In genomic region chr22:29609139-29609538, GRCh38 we compare ENCODE assay signal across 15 cellular contexts. TPM values are rescaled to one million over a fixed set of nuclear protein-coding genes. Genes with fewer than 3 reads are reported as not detected.
A peak's percentile ranks its signal among the peaks of the same experiment; 100 is the strongest.
DNase-seq lines count a peak whose midpoint lies in the region; ATAC-seq, FAIRE-seq and TF ChIP-seq lines count a peak whose summit lies in the region.
"Had no signal": no experiment of that assay in that cellular context is flagged by ENCODE, and none has a peak within 500 bp of the region (broad histone marks: within the 10 kb centered on the region; RNA-seq: fewer than 3 reads in every experiment).

No MANE protein-coding gene starts in this region.

- no peak overlapping the region for H3K4ac ChIP-seq in H9 (ENCODE audit: low read depth, low read length)
- no peak overlapping the region for H3K4ac ChIP-seq in mesenchymal stem cell (ENCODE audit: low read depth in 1 of 2, low read length in 2 of 2)

- H3K23ac ChIP-seq in H9 (ENCODE audit: insufficient read length, low read depth, low read length): no peak overlapping the region
- H3K23ac ChIP-seq in mesenchymal stem cell (ENCODE audit: low read length in 2 of 2): no peak overlapping the region

- no peak overlapping the region for H2BK20ac ChIP-seq in H9 (ENCODE audit: low read depth, low read length, poor library complexity, severe bottlenecking)

- H2BK15ac ChIP-seq in H9 (ENCODE audit: low read depth, low read length): no peak overlapping the region
- no peak overlapping the region for H2BK15ac ChIP-seq in mesenchymal stem cell (ENCODE audit: low read depth, poor library complexity, severe bottlenecking)

- H3K79me2 ChIP-seq in H9 (ENCODE audit: insufficient read depth, low read length): peaks cover 4% of the 10 kb centered on the region; the same call in 1 of the 2 replicates
- peaks cover 100% of the 10 kb centered on the region for H3K79me2 ChIP-seq in astrocyte (ENCODE audit: insufficient read depth, low read length)

- H3K27ac ChIP-seq in A673 (ENCODE audit: low read depth, low read length, poor library complexity, severe bottlenecking) (no peak overlapping the region), H9 (ENCODE audit: insufficient read length, low read depth, low read length) (no peak overlapping the region), astrocyte (ENCODE audit: low read depth, low read length) (no peak overlapping the region), mesenchymal stem cell (ENCODE audit: low read length, poor library complexity, severe bottlenecking) (no peak overlapping the region)
- H3K27ac ChIP-seq: BLaER1 treated with 17β-estradiol and CSF1 and Interleukin-3, amounts not matched to agents 10 nM and 100 nM; parathyroid adenoma; vagina had no signal

- DNase-seq in A673 (ENCODE audit: low spot score) (no peak), H9 (no peak), astrocyte (ENCODE audit: low read depth) (no peak), iPS-NIHi11 (ENCODE audit: low spot score) (peak; percentile 47), mesenchymal stem cell (no peak), head of caudate nucleus (no peak)
- DNase-seq: activated CD4-positive, alpha-beta memory T cell treated with anti-CD3 and anti-CD28 coated beads for 36 hours; activated naive CD4-positive, alpha-beta T cell treated with Interleukin-2 at 50 U/mL for 16 hours; T-helper 1 cell had no signal

- BruUV-seq in A673 (replicated peaks; lab: Mats Ljungman, UMichigan): no TSS peak

- FAIRE-seq in astrocyte (lab: Jason Lieb, UNC): no peak

- H3K36me3 ChIP-seq in A673 (ENCODE audit: insufficient read depth, low read length, poor library complexity, severe bottlenecking) (no peaks in the 10 kb centered on the region), astrocyte (ENCODE audit: insufficient read depth, low read length) (no peaks in the 10 kb centered on the region), mesenchymal stem cell (ENCODE audit: control insufficient read depth in 1 of 2, insufficient read depth in 2 of 2, low read depth in 1 of 2, low read length in 2 of 2) (peaks cover 11 to 13% of the 10 kb centered on the region in 2 experiments)
- H3K36me3 ChIP-seq: vagina had no signal

- intact Hi-C loops in A673 (cut with micrococcal nuclease; ENCODE audit: unreplicated experiment): no loop called here
- intact Hi-C loops in head of caudate nucleus (cut with DNase I): loop anchor here (10.0 kb wide), 1 partner anchor 54 kb away; the partner anchor contains the start of gene THOC5

- POLR2A ChIA-PET in A673 (lab: Charles Lee; ENCODE audit: low non-redundant PET): no interaction called here

- H4K91ac ChIP-seq in H9 (ENCODE audit: insufficient read length, low read depth, low read length) (no peak overlapping the region), mesenchymal stem cell (ENCODE audit: low read length) (no peak overlapping the region)

- H3K36me3 Mint-ChIP-seq in H9 (ENCODE audit: insufficient read depth in 1 of 3, low read depth in 3 of 3) (peaks cover 0 to 5% (median 0%) of the 10 kb centered on the region in 3 experiments; a peak in 4 of 7 replicates), astrocyte (ENCODE audit: low read depth, unreplicated experiment) (peaks cover 5% of the 10 kb centered on the region)
- H3K36me3 Mint-ChIP-seq: activated CD4-positive, alpha-beta memory T cell treated with anti-CD3 and anti-CD28 coated beads for 36 hours; memory B cell had no signal

- no peak overlapping the region for H4K8ac ChIP-seq in H9 (replicated peaks; ENCODE audit: insufficient read length, low read depth, low read length)
- H4K8ac ChIP-seq in mesenchymal stem cell (ENCODE audit: low read length): no peak overlapping the region

- no peak overlapping the region for H3K56ac ChIP-seq in H9 (ENCODE audit: insufficient read length, low read depth, low read length)

- no peak overlapping the region for H3K4me2 ChIP-seq in H9 (ENCODE audit: insufficient read depth, insufficient read length, low read length)
- no peak overlapping the region for H3K4me2 ChIP-seq in astrocyte (ENCODE audit: low read length)
- no peak overlapping the region for H3K4me2 ChIP-seq in mesenchymal stem cell (ENCODE audit: low read length, poor library complexity, severe bottlenecking)
- H3K4me2 ChIP-seq: BLaER1 treated with 17β-estradiol and CSF1 and Interleukin-3, amounts not matched to agents 10 nM and 100 nM had no signal

- H3K27ac Mint-ChIP-seq in H9 (no peak overlapping the region), astrocyte (ENCODE audit: unreplicated experiment) (no peak overlapping the region)
- H3K27ac Mint-ChIP-seq: activated CD4-positive, alpha-beta memory T cell treated with anti-CD3 and anti-CD28 coated beads for 36 hours; memory B cell had no signal

- no peak overlapping the region for H3K4me3 ChIP-seq in A673 (ENCODE audit: low read depth, low read length, poor library complexity, severe bottlenecking)
- H3K4me3 ChIP-seq in astrocyte (ENCODE audit: insufficient read depth, low read depth, low read length): no peak overlapping the region
- no peak overlapping the region for H3K4me3 ChIP-seq in mesenchymal stem cell (ENCODE audit: insufficient read depth in 1 of 2, low read depth in 1 of 2, low read length in 2 of 2)
- H3K4me3 ChIP-seq: BLaER1 treated with 17β-estradiol and CSF1 and Interleukin-3, amounts not matched to agents 10 nM and 100 nM; vagina had no signal

- H3K4me3 Mint-ChIP-seq in H9 (no peak overlapping the region), astrocyte (ENCODE audit: unreplicated experiment) (no peak overlapping the region)
- H3K4me3 Mint-ChIP-seq: activated CD4-positive, alpha-beta memory T cell treated with anti-CD3 and anti-CD28 coated beads for 36 hours; memory B cell had no signal

- H2BK120ac ChIP-seq in H9 (ENCODE audit: low read depth, low read length, poor library complexity, severe bottlenecking) (no peak overlapping the region), mesenchymal stem cell (ENCODE audit: low read depth, low read length) (no peak overlapping the region)

- no peak overlapping the region for H4K5ac ChIP-seq in H9 (ENCODE audit: insufficient read length, low read depth, low read length)

- H3K9me3 Mint-ChIP-seq in H9 (no peaks in the 10 kb centered on the region), astrocyte (ENCODE audit: unreplicated experiment) (peaks cover 5% of the 10 kb centered on the region)
- H3K9me3 Mint-ChIP-seq: activated CD4-positive, alpha-beta memory T cell treated with anti-CD3 and anti-CD28 coated beads for 36 hours; memory B cell had no signal

- H2BK12ac ChIP-seq in H9 (ENCODE audit: insufficient read length, low read depth, low read length) (no peak overlapping the region), mesenchymal stem cell (ENCODE audit: low read length in 2 of 2) (no peak overlapping the region)

- H3K27me3 Mint-ChIP-seq in H9 (ENCODE audit: low read depth) (no peaks in the 10 kb centered on the region), astrocyte (ENCODE audit: low read depth, unreplicated experiment) (no peaks in the 10 kb centered on the region)
- H3K27me3 Mint-ChIP-seq: activated CD4-positive, alpha-beta memory T cell treated with anti-CD3 and anti-CD28 coated beads for 36 hours; memory B cell had no signal

- H3K18ac ChIP-seq in H9 (ENCODE audit: insufficient read length, low read depth, low read length): no peak overlapping the region
- no peak overlapping the region for H3K18ac ChIP-seq in mesenchymal stem cell (ENCODE audit: low read depth in 1 of 2, low read length in 2 of 2)

- H2AFZ ChIP-seq in H9 (ENCODE audit: low read length) (no peak overlapping the region), astrocyte (ENCODE audit: low read depth, low read length) (no peak overlapping the region), mesenchymal stem cell (ENCODE audit: low read depth, low read length) (no peak overlapping the region)
- H2AFZ ChIP-seq: parathyroid adenoma had no signal

- H4K20me1 ChIP-seq in H9 (ENCODE audit: control insufficient read depth, insufficient read depth, insufficient read length) (no peaks in the 10 kb centered on the region), astrocyte (ENCODE audit: insufficient read depth, low read length) (peaks cover 34% of the 10 kb centered on the region)

- H3K23me2 ChIP-seq in H9 (ENCODE audit: insufficient read length, low read depth, low read length, poor library complexity, severe bottlenecking): peaks cover 1% of the 10 kb centered on the region

- TF ChIP-seq CTCF in A673 (conservative IDR thresholded peaks at IDR 0.05; ENCODE audit: low read depth, low read length): peak; percentile 51
- peak; percentile 68 for TF ChIP-seq CTCF in H9 (conservative IDR thresholded peaks at IDR 0.05)
- peak; percentile 30 for TF ChIP-seq CTCF in astrocyte (IDR thresholded peaks at IDR 0.05; ENCODE audit: insufficient read depth, low read depth, low read length)

- WGBS in H9 (ENCODE audit: extremely low coverage, insufficient read length, low lambda C conversion rate): no CpG with 5 or more reads among the region's 2 CpGs
- WGBS in mesenchymal stem cell: 48% methylated on average over 2 of the region's 2 CpGs

- H2AK5ac ChIP-seq in H9 (ENCODE audit: insufficient read length, low read length): no peak overlapping the region
- no peak overlapping the region for H2AK5ac ChIP-seq in mesenchymal stem cell (ENCODE audit: low read length, severe bottlenecking)

- H3K4me1 ChIP-seq in A673 (ENCODE audit: insufficient read depth, low read length, poor library complexity, severe bottlenecking) (peaks cover 7% of the 10 kb centered on the region), H9 (ENCODE audit: insufficient read depth, low read length) (peaks cover 2% of the 10 kb centered on the region), astrocyte (ENCODE audit: insufficient read depth, low read length) (peaks cover 16% of the 10 kb centered on the region), mesenchymal stem cell (ENCODE audit: control insufficient read depth, insufficient read depth, low read depth, low read length) (peaks cover 10% of the 10 kb centered on the region)

- no peak overlapping the region for H3K14ac ChIP-seq in H9 (ENCODE audit: insufficient read depth, low read length)
- H3K14ac ChIP-seq in mesenchymal stem cell (ENCODE audit: low read length in 2 of 2): no peak overlapping the region

- H3K9me3 ChIP-seq in A673 (ENCODE audit: low read depth, low read length, poor library complexity, severe bottlenecking): no peaks in the 10 kb centered on the region
- H3K9me3 ChIP-seq in H9 (ENCODE audit: control insufficient read depth, low read depth, low read length): no peaks in the 10 kb centered on the region
- H3K9me3 ChIP-seq in astrocyte (ENCODE audit: insufficient read depth, low read depth, low read length): no peaks in the 10 kb centered on the region
- peaks cover 4% of the 10 kb centered on the region for H3K9me3 ChIP-seq in mesenchymal stem cell (ENCODE audit: control insufficient read depth, low read length)
- H3K9me3 ChIP-seq: vagina had no signal

- H3K27me3 ChIP-seq in A673 (replicated peaks; ENCODE audit: insufficient read depth, low read depth, low read length, poor library complexity) (no peaks in the 10 kb centered on the region), H9 (ENCODE audit: insufficient read depth, low read length) (no peaks in the 10 kb centered on the region), astrocyte (ENCODE audit: insufficient read depth, low read length) (no peaks in the 10 kb centered on the region), mesenchymal stem cell (ENCODE audit: control insufficient read depth in 1 of 2, insufficient read depth in 1 of 2, low read length in 2 of 2) (no peaks in the 10 kb centered on the region)
- H3K27me3 ChIP-seq: BLaER1 treated with 17β-estradiol and CSF1 and Interleukin-3, amounts not matched to agents 10 nM and 100 nM; vagina had no signal

- no peak for ATAC-seq in HG03378 (IDR thresholded peaks at IDR 0.05; ENCODE audit: unreplicated experiment)
- ATAC-seq in HG02938 (IDR thresholded peaks at IDR 0.05; ENCODE audit: unreplicated experiment): no peak

- peaks cover 17 to 23% of the 10 kb centered on the region in 2 experiments for H3K4me1 Mint-ChIP-seq in H9
- H3K4me1 Mint-ChIP-seq in astrocyte (ENCODE audit: low read depth, unreplicated experiment): peaks cover 4% of the 10 kb centered on the region

- no peak overlapping the region for H3T11ph ChIP-seq in H9 (ENCODE audit: low read length)

- H2BK5ac ChIP-seq in H9 (ENCODE audit: insufficient read length, low read length): no peak overlapping the region
- no peak overlapping the region for H2BK5ac ChIP-seq in mesenchymal stem cell (ENCODE audit: low read depth, low read length, poor library complexity, severe bottlenecking)

- no peak overlapping the region for H3K9ac ChIP-seq in H9 (ENCODE audit: extremely low read depth, insufficient read length, low read length)
- H3K9ac ChIP-seq in astrocyte (ENCODE audit: low read length): no peak overlapping the region
- H3K9ac ChIP-seq in mesenchymal stem cell (ENCODE audit: low read length): no peak overlapping the region
- H3K9ac ChIP-seq: BLaER1 treated with 17β-estradiol and CSF1 and Interleukin-3, amounts not matched to agents 10 nM and 100 nM; parathyroid adenoma had no signal

- CTCF ChIA-PET in A673 (lab: Charles Lee): no interaction called here

- H3K79me1 ChIP-seq in H9 (ENCODE audit: insufficient read depth, low read depth, low read length, poor library complexity, severe bottlenecking) (no peaks in the 10 kb centered on the region), mesenchymal stem cell (replicated peaks; ENCODE audit: low read length, poor library complexity, severe bottlenecking) (no peaks in the 10 kb centered on the region)

RNA-seq across cellular contexts. Expression of gene NF2, which starts 5.7 kb away (rescaled TPM):
- total RNA-seq in A673 (2021) (40.5 and 44.6 TPM in 2 replicates), H9 (2021) (46.5 and 50.9 TPM in 2 replicates), astrocyte (84.8 and 93.4 TPM in 2 replicates)
- 19.0 TPM for polyA plus RNA-seq in mesenchymal stem cell (2013, experiment 1 of 2)
- 18.1 TPM for polyA plus RNA-seq in mesenchymal stem cell (2013, experiment 2 of 2)

RNA-seq across cellular contexts. Expression of gene NIPSNAP1, which starts 28.2 kb away (rescaled TPM):
- 49.7 and 75.2 TPM in 2 replicates for total RNA-seq in A673 (2021)
- total RNA-seq in H9 (2021): 169 and 171 TPM in 2 replicates
- 84.7 and 85.4 TPM in 2 replicates for total RNA-seq in astrocyte
- polyA plus RNA-seq in mesenchymal stem cell (2013, experiment 1 of 2): 71.1 TPM
- 70.1 TPM for polyA plus RNA-seq in mesenchymal stem cell (2013, experiment 2 of 2)

RNA-seq across cellular contexts. Expression of gene THOC5, which starts 55.6 kb away (rescaled TPM):
- 101 and 113 TPM in 2 replicates for total RNA-seq in A673 (2021)
- total RNA-seq in H9 (2021): 68.2 and 71.8 TPM in 2 replicates
- total RNA-seq in astrocyte: 85.0 and 92.5 TPM in 2 replicates
- 32.8 TPM for polyA plus RNA-seq in mesenchymal stem cell (2013, experiment 1 of 2)
- polyA plus RNA-seq in mesenchymal stem cell (2013, experiment 2 of 2): 35.4 TPM
